ENCODE assay signal across 9 cellular contexts in the genomic region with DNA sequence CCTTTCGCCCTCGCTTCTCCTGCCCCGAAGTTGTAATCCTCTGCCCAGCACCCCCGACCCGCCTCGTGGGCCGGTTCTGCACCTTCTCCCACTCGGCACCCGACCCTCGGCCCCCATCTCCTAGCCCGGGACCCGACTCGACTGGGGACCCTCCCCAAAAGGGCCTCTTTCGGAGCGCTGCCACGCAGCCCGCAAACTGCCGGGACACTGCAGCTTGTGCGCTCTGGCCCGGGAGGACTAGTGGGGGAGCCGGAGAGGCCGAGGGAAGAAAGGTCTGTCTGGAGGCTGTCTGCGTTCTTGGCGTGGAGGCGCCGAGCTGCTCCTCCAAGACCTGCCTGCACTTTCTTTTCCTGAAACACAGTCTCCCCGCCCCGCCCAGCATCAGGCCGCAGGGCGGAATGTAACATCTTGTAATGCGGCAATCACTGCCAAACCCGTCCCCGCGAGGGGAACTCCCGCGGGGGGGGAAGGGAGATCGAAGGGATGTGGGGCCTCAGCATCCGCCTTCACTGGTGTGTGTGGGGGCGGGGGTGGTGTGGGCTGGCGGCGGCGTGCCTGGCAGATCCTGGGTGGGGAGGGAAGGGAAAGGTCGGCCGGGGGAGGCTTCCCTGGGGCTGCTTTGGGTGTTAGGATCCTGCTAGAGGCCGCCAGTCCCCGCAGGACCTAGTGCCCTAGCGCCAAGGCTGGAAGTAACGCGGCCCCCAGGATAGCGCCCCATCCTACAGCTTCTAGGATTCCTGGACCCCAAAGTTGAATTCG. TPM values are rescaled to one million over a fixed set of nuclear protein-coding genes. Genes with fewer than 3 reads are reported as not detected.
A peak's percentile ranks its signal among the peaks of the same experiment; 100 is the strongest.
DNase-seq lines count a peak whose midpoint lies in the region; ATAC-seq and TF ChIP-seq lines count a peak whose summit lies in the region.
"Had no signal": no experiment of that assay in that cellular context is flagged by ENCODE, and none has a peak within 500 bp of the region (broad histone marks: within the 10 kb centered on the region; RNA-seq: fewer than 3 reads in every experiment).

No MANE protein-coding gene starts in this region.

- intact Hi-C loops in activated naive CD4-positive, alpha-beta T cell treated with anti-CD3 and anti-CD28 coated beads for 36 hours (cut with micrococcal nuclease) = loop anchor here (1.0 to 5.0 kb wide), 6 partner anchors 8 to 1273 kb away; a partner anchor contains a TSS
- intact Hi-C loops in heart left ventricle (cut with DNase I) = no loop called here

- peaks cover 87% of the 10 kb centered on the region for H3K4me1 ChIP-seq in GM23338 (ENCODE audit: insufficient read depth)
- H3K4me1 ChIP-seq in heart left ventricle = peaks cover 4 to 60% (median 43%) of the 10 kb centered on the region in 12 donors

- POLR2A ChIA-PET in BJ (lab: Charles Lee) = interaction anchor here (0.6 kb wide), 1 partner anchor 49 kb away, joined by 5 read pairs; no protein-coding TSS in a partner anchor

- peaks cover 99% of the 10 kb centered on the region for H3K27me3 Mint-ChIP-seq in GM23338 (ENCODE audit: insufficient read depth, low read depth, poor library complexity)
- H3K27me3 Mint-ChIP-seq in activated naive CD4-positive, alpha-beta T cell treated with anti-CD3 and anti-CD28 coated beads for 36 hours (ENCODE audit: low read depth) = peaks cover 75% of the 10 kb centered on the region

- peaks cover 27% of the 10 kb centered on the region for H4K20me1 ChIP-seq in GM23338 (replicated peaks; ENCODE audit: insufficient read depth)

- H3K9me3 ChIP-seq in heart left ventricle = no peaks in the 10 kb centered on the region

- H3K36me3 Mint-ChIP-seq in GM23338 (ENCODE audit: low read depth) = peaks cover 3% of the 10 kb centered on the region; the same call in 1 of the 3 replicates
- no peaks in the 10 kb centered on the region for H3K36me3 Mint-ChIP-seq in activated naive CD4-positive, alpha-beta T cell treated with anti-CD3 and anti-CD28 coated beads for 36 hours (ENCODE audit: low read depth)

- H3K27me3 ChIP-seq in BJ (ENCODE audit: control insufficient read depth, insufficient read depth, low read length) (peaks cover 20% of the 10 kb centered on the region), GM23338 (ENCODE audit: insufficient read depth) (peaks cover 100% of the 10 kb centered on the region), heart left ventricle (peaks cover 96 to 100% (median 100%) of the 10 kb centered on the region in 9 donors)

- 0 to 2% (median 2%) methylated on average over 24 to 51 of the region's 51 CpGs for WGBS in heart left ventricle, 4 donors

- ATAC-seq in GM23338 (peak; percentile 20), heart left ventricle (peak; percentile 17 to 61 (median 27)), HG03457 (IDR thresholded peaks at IDR 0.05; ENCODE audit: unreplicated experiment) (no peak)

- H3K79me2 ChIP-seq in GM23338 (replicated peaks; ENCODE audit: insufficient read depth) = no peaks in the 10 kb centered on the region

- peak overlapping the region; percentile 88 for H2AFZ ChIP-seq in GM23338

- no peaks in the 10 kb centered on the region for H3K9me2 ChIP-seq in GM23338 (ENCODE audit: insufficient read depth)

- TF ChIP-seq CTCF in BJ (IDR thresholded peaks at IDR 0.05; ENCODE audit: insufficient read depth, low read depth, low read length) = no peak
- TF ChIP-seq CTCF in GM23338 (conservative IDR thresholded peaks at IDR 0.05; ENCODE audit: low read depth in 2 of 2) = no peak
- no peak for TF ChIP-seq CTCF in heart left ventricle (IDR thresholded peaks at IDR 0.05)

- DNase-seq in BJ (ENCODE audit: low read depth) (no peak), GM23338 (ENCODE audit: low spot score) (peak; percentile 85), RPMI7951 (ENCODE audit: low read depth) (peak; percentile 97), heart left ventricle (no peak), retina (peak; percentile 82), mesenteric fat pad (ENCODE audit: low spot score) (no peak)
- DNase-seq in activated naive CD4-positive, alpha-beta T cell treated with anti-CD3 and anti-CD28 coated beads for 36 hours = peak; percentile 87

- H3K36me3 ChIP-seq in BJ (ENCODE audit: control insufficient read depth, insufficient read depth, low read length) = no peaks in the 10 kb centered on the region
- no peaks in the 10 kb centered on the region for H3K36me3 ChIP-seq in GM23338 (ENCODE audit: insufficient read depth)
- H3K36me3 ChIP-seq in heart left ventricle = peaks cover 0 to 2% (median 0%) of the 10 kb centered on the region in 9 donors

- CTCF ChIA-PET in BJ (lab: Yijun Ruan, JAX) = interaction anchor here (0.6 to 1.4 kb wide), 4 partner anchors 8 to 496 kb away, joined by 3 to 5 read pairs (median 3); no protein-coding TSS in a partner anchor
- CTCF ChIA-PET in activated naive CD4-positive, alpha-beta T cell treated with anti-CD3 and anti-CD28 coated beads for 36 hours (lab: Charles Lee) = interaction anchor here (0.5 to 1.1 kb wide), 4 partner anchors 10 to 388 kb away, joined by 3 read pairs; a partner anchor contains a TSS

- H3K27ac Mint-ChIP-seq in GM23338 = no peak overlapping the region
- peak overlapping the region; percentile 47 for H3K27ac Mint-ChIP-seq in activated naive CD4-positive, alpha-beta T cell treated with anti-CD3 and anti-CD28 coated beads for 36 hours

- peaks cover 49% of the 10 kb centered on the region for H3K4me1 Mint-ChIP-seq in GM23338
- H3K4me1 Mint-ChIP-seq in activated naive CD4-positive, alpha-beta T cell treated with anti-CD3 and anti-CD28 coated beads for 36 hours (ENCODE audit: low read depth) = peaks cover 42% of the 10 kb centered on the region

- H3K27ac ChIP-seq in GM23338 (ENCODE audit: low read depth) = no peak overlapping the region
- no peak overlapping the region for H3K27ac ChIP-seq in heart left ventricle

- peaks cover 6% of the 10 kb centered on the region; the same call in 1 of the 3 replicates for H3K9me3 Mint-ChIP-seq in GM23338
- no peaks in the 10 kb centered on the region for H3K9me3 Mint-ChIP-seq in activated naive CD4-positive, alpha-beta T cell treated with anti-CD3 and anti-CD28 coated beads for 36 hours

- H3K4me2 ChIP-seq in GM23338 = peak overlapping the region; percentile 88

- peaks cover 41% of the 10 kb centered on the region for H3F3A ChIP-seq in GM23338 (replicated peaks; ENCODE audit: low read depth)

- no peak for TF ChIP-seq POLR2A in heart left ventricle (IDR thresholded peaks at IDR 0.05)

- H3K4me3 Mint-ChIP-seq in GM23338 = peak overlapping the region; percentile 70
- H3K4me3 Mint-ChIP-seq in activated naive CD4-positive, alpha-beta T cell treated with anti-CD3 and anti-CD28 coated beads for 36 hours = peak overlapping the region; percentile 78

- H3K4me3 ChIP-seq in BJ (ENCODE audit: low read depth, low read length) = peak overlapping the region; percentile 55
- H3K4me3 ChIP-seq in GM23338 = peak overlapping the region; percentile 57
- peak overlapping the region in 11 of 12 donors; percentile 26 to 58 (median 41) for H3K4me3 ChIP-seq in heart left ventricle

TF ChIP-seq in GM23338, 12 proteins besides CTCF, POLR2A, EP300 and RAD21:
- TF ChIP-seq STAT1 (IDR thresholded peaks at IDR 0.05; ENCODE audit: unreplicated experiment) (no peak), EZH2 (IDR thresholded peaks at IDR 0.05; ENCODE audit: low read depth, unreplicated experiment) (peak; percentile 89), NANOG (IDR thresholded peaks at IDR 0.05; ENCODE audit: borderline replicate concordance) (no peak), POLR2AphosphoS5 (IDR thresholded peaks at IDR 0.05; ENCODE audit: low read depth) (no peak)

RNA-seq across cellular contexts. Expression of a gene that starts 7.4 kb away (rescaled TPM):
- polyA plus RNA-seq in BJ (2011; rRNA removed) = 0.16 and 0.20 TPM in 2 replicates
- 0.09 and 0.15 TPM in 2 replicates for polyA minus RNA-seq in BJ (2011; rRNA and poly(A)+ RNA removed)
- 0.16 and 0.24 TPM in 2 replicates for total RNA-seq in GM23338 (2014; rRNA removed; shearing (Covaris generic))
- polyA plus RNA-seq in GM23338 (2016; fragmentation: Nextera tagmentation; extraction: Ambion mirVana) = 0.08 and 0.19 TPM in 2 replicates
- total RNA-seq in RPMI7951 (2014; rRNA removed; shearing (Covaris generic)) = 0.72 and 1.3 TPM in 2 replicates
- total RNA-seq in activated naive CD4-positive, alpha-beta T cell treated with anti-CD3 and anti-CD28 coated beads for 36 hours = not detected
- total RNA-seq in heart left ventricle = not detected
- not detected for polyA plus RNA-seq in heart left ventricle
- not detected for total RNA-seq in mesenteric fat pad
- total RNA-seq: subcutaneous adipose tissue had no signal

RNA-seq across cellular contexts. Expression of a gene that starts 10.0 kb away (rescaled TPM):
- 1.2 and 1.4 TPM in 2 replicates for polyA plus RNA-seq in BJ (2011; rRNA removed)
- polyA minus RNA-seq in BJ (2011; rRNA and poly(A)+ RNA removed) = 0.81 and 0.98 TPM in 2 replicates
- not detected in 2 replicates for total RNA-seq in GM23338 (2014; rRNA removed; shearing (Covaris generic))
- polyA plus RNA-seq in GM23338 (2016; fragmentation: Nextera tagmentation; extraction: Ambion mirVana) = not detected in 2 replicates
- total RNA-seq in RPMI7951 (2014; rRNA removed; shearing (Covaris generic)) = 7.8 and 8.8 TPM in 2 replicates
- total RNA-seq in activated naive CD4-positive, alpha-beta T cell treated with anti-CD3 and anti-CD28 coated beads for 36 hours = not detected
- total RNA-seq in heart left ventricle = under 1 TPM in 1 of 9 donors, not detected in 8; 0.11 TPM
- under 1 TPM; 0.18 to 0.19 TPM for polyA plus RNA-seq in heart left ventricle
- 0.19 TPM for total RNA-seq in mesenteric fat pad
- total RNA-seq: subcutaneous adipose tissue had no signal

Comparison
In these comparisons a context has a peak if more than half of its experiments do, and no peak if none do; other contexts are left out.
1. DNase-seq: peak in GM23338 (single experiment), RPMI7951 (single experiment), activated naive CD4-positive, alpha-beta T cell treated with anti-CD3 and anti-CD28 coated beads for 36 hours (single experiment) and retina (single experiment); none in BJ (single experiment), heart left ventricle (0 of 5) and mesenteric fat pad (single experiment).
2. Peak in every context shown above with its lines, with median percentiles within 50 percentile points of each other: H3K4me3 ChIP-seq.